In genomic region chr4:88159137-88159725, GRCh38 we compare ENCODE assay signal across 8 cellular contexts. TPM values are rescaled to one million over a fixed set of nuclear protein-coding genes. Genes with fewer than 3 reads are reported as not detected.
A peak's percentile ranks its signal among the peaks of the same experiment; 100 is the strongest.
DNase-seq lines count a peak whose midpoint lies in the region; ATAC-seq and TF ChIP-seq lines count a peak whose summit lies in the region.

No MANE protein-coding gene starts in this region.

- no peak for TF ChIP-seq EP300 in transverse colon (IDR thresholded peaks at IDR 0.05; ENCODE audit: low read depth)

- H3K4me1 ChIP-seq in liver (ENCODE audit: control insufficient read depth in 4 of 4, insufficient read depth in 4 of 4, low read length in 3 of 4): peaks cover 5 to 23% (median 17%) of the 10 kb centered on the region in 4 donors
- H3K4me1 ChIP-seq in transverse colon: peaks cover 0 to 9% (median 4%) of the 10 kb centered on the region in 4 donors

- TF ChIP-seq RAD21 in liver (IDR thresholded peaks at IDR 0.05): no peak

- CTCF ChIA-PET in AG04449 (lab: Yijun Ruan, JAX): interaction anchor here (1.1 to 1.2 kb wide), 2 partner anchors 9 to 53 kb away, joined by 3 read pairs; no protein-coding TSS in a partner anchor

- DNase-seq in AG04449 (ENCODE audit: low read depth, low spot score): no peak
- DNase-seq in HuH-7.5 (ENCODE audit: low spot score): peak; percentile 31
- DNase-seq in T47D (ENCODE audit: low read depth in 1 of 2, low spot score in 1 of 2): peak; percentile 28 to 40
- no peak for DNase-seq in transverse colon
- no peak for DNase-seq in stimulated activated naive CD4-positive, alpha-beta T cell treated with Interleukin-2 at 50 U/mL for 16 hours (lab: John Stamatoyannopoulos, UW)
- DNase-seq in stimulated activated CD4-positive, alpha-beta T cell treated with anti-CD3 and anti-CD28 coated beads, Interleukin-1b, Interleukin-23, amount 100 ng/mL, for 48 hours: no peak

- intact Hi-C loops in transverse colon (cut with DNase I; ENCODE audit: low total_unique reads): no loop called here

- TF ChIP-seq CTCF in AG04449 (IDR thresholded peaks at IDR 0.05; ENCODE audit: insufficient read depth, low read length, missing control alignments): no peak
- no peak for TF ChIP-seq CTCF in liver (IDR thresholded peaks at IDR 0.05; ENCODE audit: low read depth, low read length, missing input control)
- no peak for TF ChIP-seq CTCF in transverse colon (IDR thresholded peaks at IDR 0.05)

- no peaks in the 10 kb centered on the region for H3K36me3 ChIP-seq in liver (ENCODE audit: control insufficient read depth in 4 of 4, insufficient read depth in 3 of 4, low read depth in 1 of 4, low read length in 3 of 4)
- no peaks in the 10 kb centered on the region for H3K36me3 ChIP-seq in transverse colon

- peak overlapping the region; percentile 53 to 86 for H3K9ac ChIP-seq in liver (ENCODE audit: low read depth in 1 of 2, low read length in 2 of 2)

- POLR2A ChIA-PET in AG04449 (lab: Yijun Ruan, JAX): no interaction called here

- 9% methylated on average over 19 of the region's 19 CpGs for WGBS in liver
- 25% methylated on average over 19 of the region's 19 CpGs; no CpG with 5 or more reads in 1 of the 2 donors for WGBS in transverse colon (ENCODE audit: low coverage in 1 of 2), 2 donors

- TF ChIP-seq POLR2A in transverse colon (IDR thresholded peaks at IDR 0.05): no peak

- peak; percentile 45 for ATAC-seq in GM19372 (IDR thresholded peaks at IDR 0.05; ENCODE audit: low read depth, unreplicated experiment)

- in situ Hi-C loops in T47D (cut with HindIII; ENCODE audit: low pct_unique_long_range_greater_than_20kb, low sequenced_read_pairs): no loop called here
- in situ Hi-C loops in transverse colon (cut with MboI; ENCODE audit: low pct_ligation_motif_present in 1 of 4, low pct_unique_long_range_greater_than_20kb in 1 of 4, low sequenced_read_pairs in 3 of 4): no loop called here

- H3K27ac ChIP-seq in liver (ENCODE audit: low read depth in 1 of 2, low read length in 2 of 2) (peak overlapping the region; percentile 82 to 91), transverse colon (peak overlapping the region in 1 of 4 donors; percentile 8)

- H3K4me3 ChIP-seq in AG04449 (ENCODE audit: low read depth, low read length) (peak overlapping the region; percentile 64), liver (ENCODE audit: low read depth in 1 of 3, low read length in 3 of 3) (peak overlapping the region; percentile 66 to 81 (median 79)), transverse colon (peak overlapping the region; percentile 28 to 65 (median 40))

- H3K27me3 ChIP-seq in liver (ENCODE audit: control insufficient read depth in 4 of 4, insufficient read depth in 4 of 4, low read length in 3 of 4): no peaks in the 10 kb centered on the region
- H3K27me3 ChIP-seq in transverse colon: peaks cover 20% of the 10 kb centered on the region

- H3K9me3 ChIP-seq in liver (ENCODE audit: control insufficient read depth in 4 of 4, low read length in 3 of 4) (no peaks in the 10 kb centered on the region), transverse colon (no peaks in the 10 kb centered on the region)

TF ChIP-seq in liver, 16 proteins besides CTCF, POLR2A, EP300 and RAD21:
- TF ChIP-seq FOXA2 (IDR thresholded peaks at IDR 0.05) (no peak), YY1 (IDR thresholded peaks at IDR 0.05) (peak; percentile 60), RXRA (IDR thresholded peaks at IDR 0.05) (peak; percentile 44 to 74), HNF4A (conservative IDR thresholded peaks at IDR 0.05) (peak in 1 of 2 donors; percentile 31), HNF4G (IDR thresholded peaks at IDR 0.05) (no peak), TAF1 (conservative IDR thresholded peaks at IDR 0.05) (peak; percentile 59)
TF ChIP-seq in liver: peak in this region for 4.

RNA-seq across cellular contexts. Expression of gene ABCG2, which starts 0.8 kb away (rescaled TPM):
- total RNA-seq in liver (10 to 100 TPM in 1 of 2 donors, 1 to 10 TPM in 1; 9.6 to 23.6 TPM), transverse colon (10 to 100 TPM in 3 of 4 donors, 1 to 10 TPM in 1; 5.6 to 36.6 (median 21.4) TPM)
- 1 to 10 TPM; 1.9 to 4.5 TPM for polyA plus RNA-seq in liver

Comparison
In these comparisons a context has a peak if more than half of its experiments do, and no peak if none do; other contexts are left out.
1. DNase-seq: peak in HuH-7.5 (single experiment) and T47D (2 of 2); none in AG04449 (single experiment), transverse colon (single experiment), stimulated activated naive CD4-positive, alpha-beta T cell treated with Interleukin-2 at 50 U/mL for 16 hours (single experiment) and stimulated activated CD4-positive, alpha-beta T cell treated with anti-CD3 and anti-CD28 coated beads, Interleukin-1b, Interleukin-23, amount 100 ng/mL, for 48 hours (single experiment).
2. Peak in every context shown above with its lines, with median percentiles within 50 percentile points of each other: H3K4me3 ChIP-seq.